Comparison of ENCODE assay signal across 8 cellular contexts in the genomic region with DNA sequence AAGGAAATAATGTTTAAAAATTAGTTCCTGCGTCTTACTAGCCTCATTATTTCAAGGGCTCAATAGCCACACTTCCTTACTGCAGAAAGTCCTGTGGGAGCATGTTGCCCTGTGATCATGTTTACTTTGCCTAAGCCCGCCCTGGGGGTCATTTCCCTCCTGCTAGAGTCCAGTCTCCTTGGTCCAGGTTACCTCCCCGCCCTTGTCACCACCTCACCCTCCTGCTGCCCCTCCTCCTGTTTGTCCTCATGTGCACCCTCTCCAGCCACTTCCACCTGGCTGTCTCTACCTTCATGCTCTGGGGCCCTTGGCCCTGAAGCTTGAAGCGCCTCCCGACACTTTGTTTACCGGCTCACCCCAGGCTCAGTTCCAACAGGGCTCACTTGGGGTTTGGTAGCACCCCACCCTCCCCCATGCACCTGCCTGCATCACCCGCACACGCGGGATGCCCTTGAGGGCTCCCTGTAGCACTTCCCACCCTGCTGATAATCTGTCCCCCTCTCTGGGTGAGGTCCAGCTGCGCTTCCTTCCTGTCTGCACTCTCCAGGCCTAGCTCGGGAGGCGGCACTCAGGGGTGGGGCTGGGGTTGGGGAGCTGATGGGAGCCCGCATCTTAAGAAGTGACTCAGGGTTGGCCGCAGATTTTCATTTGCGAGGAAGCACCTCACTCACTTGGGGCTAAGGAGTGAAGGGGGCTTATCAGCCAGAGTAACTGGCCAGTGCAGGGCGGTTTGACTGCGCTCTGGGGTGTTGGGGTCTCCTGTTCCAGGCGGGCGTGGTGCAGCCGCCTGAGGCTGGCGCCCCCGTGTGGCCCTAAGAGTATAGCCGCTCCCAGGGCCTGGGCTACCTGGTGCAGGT. TPM values are rescaled to one million over a fixed set of nuclear protein-coding genes. Genes with fewer than 3 reads are reported as not detected.
DNase-seq lines count a peak whose midpoint lies in the region; ATAC-seq and TF ChIP-seq lines count a peak whose summit lies in the region.

No MANE protein-coding gene starts in this region.

- TF ChIP-seq CTCF in brain microvascular endothelial cell (IDR thresholded peaks at IDR 0.05; ENCODE audit: low read depth, low read length, missing control alignments) (peak; percentile 79), lung (IDR thresholded peaks at IDR 0.05; ENCODE audit: control extremely low read depth, extremely low read depth) (no peak)

- H3K36me3 ChIP-seq in brain microvascular endothelial cell (replicated peaks) (no peaks in the 10 kb centered on the region), lung (ENCODE audit: control insufficient read depth in 2 of 2, insufficient read depth in 2 of 2, low read length in 2 of 2) (no peaks in the 10 kb centered on the region)

- H3K4me3 ChIP-seq in brain microvascular endothelial cell (ENCODE audit: low read depth, low read length) (no peak overlapping the region), lung (no peak overlapping the region)

- in situ Hi-C loops in brain microvascular endothelial cell (cut with HindIII; ENCODE audit: low pct_ligation_motif_present, low sequenced_read_pairs), result no loop called here

- DNase-seq in D341Med (ENCODE audit: low spot score) (peak; percentile 86), SHP77 (lab: John Stamatoyannopoulos, UW) (peak; percentile 53 to 79), brain microvascular endothelial cell (no peak), lung (ENCODE audit: low spot score) (peak; percentile 54), hippocampal formation (lab: John Stamatoyannopoulos, UW) (no peak)

- no peaks in the 10 kb centered on the region for H3K9me3 ChIP-seq in lung (ENCODE audit: control insufficient read depth in 2 of 2, insufficient read depth in 1 of 2, low read length in 1 of 2)

- H3K27ac ChIP-seq in brain microvascular endothelial cell (no peak overlapping the region), lung (ENCODE audit: low read depth in 1 of 2, low read length in 1 of 2) (peak overlapping the region in 1 of 2 donors; percentile 32)

- ATAC-seq in HG02759 (IDR thresholded peaks at IDR 0.05; ENCODE audit: unreplicated experiment) (peak; percentile 24), lung (ENCODE audit: insufficient read depth, low FRiP score) (peak; percentile 71), GM21515 (IDR thresholded peaks at IDR 0.05; ENCODE audit: unreplicated experiment) (no peak), GM18867 (IDR thresholded peaks at IDR 0.05; ENCODE audit: unreplicated experiment) (no peak)

- H3K4me1 ChIP-seq in lung (ENCODE audit: control insufficient read depth in 2 of 2, insufficient read depth in 2 of 2, low read length in 2 of 2), result peaks cover 0 to 7% of the 10 kb centered on the region in 2 donors

- WGBS in lung, 2 donors, result 15 to 16% methylated on average over 23 of the region's 23 CpGs

- H3K27me3 ChIP-seq in brain microvascular endothelial cell (replicated peaks) (peaks cover 3% of the 10 kb centered on the region), lung (ENCODE audit: control insufficient read depth, insufficient read depth) (no peaks in the 10 kb centered on the region)

RNA-seq across cellular contexts. Expression of gene SMIM41, which starts 40.1 kb away (rescaled TPM):
- total RNA-seq in lung, result 1 to 10 TPM; 2.2 to 6.5 TPM
- 1 to 10 TPM; 1.9 to 7.6 TPM for polyA plus RNA-seq in lung

RNA-seq across cellular contexts. Expression of gene ATG101, which starts 49.8 kb away (rescaled TPM):
- 10 to 100 TPM; 22.1 to 37.2 TPM for total RNA-seq in lung
- 10 to 100 TPM; 36.2 to 64.3 TPM for polyA plus RNA-seq in lung

Comparison
In these comparisons a context has a peak if more than half of its experiments do, and no peak if none do; other contexts are left out.
1. DNase-seq: peak in D341Med (single experiment), SHP77 (2 of 2) and lung (single experiment); none in brain microvascular endothelial cell (single experiment) and hippocampal formation (0 of 2).
2. ATAC-seq: peak in HG02759 (single experiment) and lung (single experiment); none in GM21515 (single experiment) and GM18867 (single experiment).